8 cellular contexts compared by ENCODE assay signal in the genomic region with DNA sequence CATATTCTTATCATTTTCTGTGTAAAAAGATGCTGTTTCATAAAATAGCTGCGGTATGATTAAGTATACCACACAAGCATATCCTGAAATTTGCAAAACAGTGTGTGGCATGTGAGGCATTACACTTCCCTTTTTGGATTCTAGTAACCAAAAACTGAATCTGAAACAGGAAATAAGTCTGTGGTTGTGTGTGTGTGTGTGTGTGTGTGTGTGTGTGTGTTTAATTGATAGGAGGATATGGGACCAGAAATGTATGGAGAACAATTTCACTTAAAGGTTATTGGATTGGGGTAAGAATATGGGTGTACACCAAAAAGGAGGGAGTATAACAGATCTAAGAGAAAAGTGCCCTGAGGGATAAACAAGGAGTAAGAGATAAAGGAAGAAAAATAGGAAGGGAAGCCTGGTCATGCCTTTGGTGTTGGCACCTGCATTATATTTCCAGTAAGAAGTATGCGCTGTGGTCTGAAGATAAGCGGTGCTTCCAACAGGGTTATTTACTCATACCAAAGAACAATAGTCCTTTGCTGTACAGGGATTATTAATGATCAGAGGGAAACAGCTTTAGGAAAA. TPM values are rescaled to one million over a fixed set of nuclear protein-coding genes. Genes with fewer than 3 reads are reported as not detected.
DNase-seq lines count a peak whose midpoint lies in the region; ATAC-seq, FAIRE-seq and TF ChIP-seq lines count a peak whose summit lies in the region.

No MANE protein-coding gene starts in this region.

- no peaks in the 10 kb centered on the region for H3K9me3 ChIP-seq in SK-N-MC (ENCODE audit: low read depth, low read length)
- no peaks in the 10 kb centered on the region for H3K9me3 ChIP-seq in endothelial cell of umbilical vein (replicated peaks; ENCODE audit: control insufficient read depth, insufficient read depth, low read length)
- no peaks in the 10 kb centered on the region for H3K9me3 ChIP-seq in sigmoid colon

- H3K27ac ChIP-seq in SK-N-MC (peak overlapping the region; percentile 61; the same call in 1 of the 2 replicates), endothelial cell of umbilical vein (ENCODE audit: insufficient read depth, low read depth, low read length) (peak overlapping the region; percentile 100), sigmoid colon (peak overlapping the region; percentile 75 to 99 (median 97))

- TF ChIP-seq POLR2A in endothelial cell of umbilical vein (IDR thresholded peaks at IDR 0.05; ENCODE audit: low read depth, low read length), result peak; percentile 92
- no peak for TF ChIP-seq POLR2A in sigmoid colon (IDR thresholded peaks at IDR 0.05)

- dilution Hi-C loops in endothelial cell of umbilical vein (cut with MboI; ENCODE audit: extremely low pct_ligation_motif_present, low sequenced_read_pairs), result no loop called here

- no peaks in the 10 kb centered on the region for H3K9me1 ChIP-seq in endothelial cell of umbilical vein (replicated peaks; ENCODE audit: control insufficient read depth, extremely low read depth, insufficient read depth, low read length)

- H3K4me2 ChIP-seq in endothelial cell of umbilical vein (ENCODE audit: insufficient read depth, low read length), result peak overlapping the region; percentile 81

- H3K36me3 ChIP-seq in SK-N-MC (ENCODE audit: insufficient read depth, low read length) (no peaks in the 10 kb centered on the region), endothelial cell of umbilical vein (ENCODE audit: control insufficient read depth in 2 of 2, extremely low read depth in 1 of 2, insufficient read depth in 2 of 2, low read length in 2 of 2) (no peaks in the 10 kb centered on the region), sigmoid colon (no peaks in the 10 kb centered on the region)

- POLR2A ChIA-PET in endothelial cell of umbilical vein (lab: Charles Lee), result interaction anchor here (0.5 to 1.5 kb wide), 5 partner anchors 25 to 1397 kb away, joined by 3 to 9 read pairs (median 5); a partner anchor contains a TSS

- CTCF ChIA-PET in endothelial cell of umbilical vein (lab: Charles Lee), result interaction anchor here (0.6 to 2.9 kb wide), 7 partner anchors 16 to 1498 kb away, joined by 3 to 22 read pairs (median 4); a partner anchor contains a TSS

- no TSS peak for BruUV-seq in endothelial cell of umbilical vein (replicated peaks; lab: Mats Ljungman, UMichigan)

- no peaks in the 10 kb centered on the region for H4K20me1 ChIP-seq in endothelial cell of umbilical vein (replicated peaks; ENCODE audit: control insufficient read depth, extremely low read depth, insufficient read depth, low read length)

- H3K27me3 ChIP-seq in endothelial cell of umbilical vein (ENCODE audit: control insufficient read depth in 2 of 2, insufficient read depth in 2 of 2, low read length in 2 of 2) (no peaks in the 10 kb centered on the region), sigmoid colon (no peaks in the 10 kb centered on the region)

- TF ChIP-seq EP300 in sigmoid colon (IDR thresholded peaks at IDR 0.05), result no peak

- no peak overlapping the region for H2AFZ ChIP-seq in endothelial cell of umbilical vein (ENCODE audit: low read depth, low read length)

- H3K4me1 ChIP-seq in endothelial cell of umbilical vein (ENCODE audit: control insufficient read depth, extremely low read depth, insufficient read depth, low read length) (peaks cover 76% of the 10 kb centered on the region), sigmoid colon (peaks cover 0 to 77% (median 65%) of the 10 kb centered on the region in 4 donors)

- peaks cover 22% of the 10 kb centered on the region for H3K79me2 ChIP-seq in endothelial cell of umbilical vein (ENCODE audit: control insufficient read depth, insufficient read depth, low read length)

- intact Hi-C loops in endothelial cell of umbilical vein (cut with micrococcal nuclease), result loop anchor here (1.0 to 5.0 kb wide), 7 partner anchors 51 to 1288 kb away; a partner anchor contains a TSS
- intact Hi-C loops in sigmoid colon (cut with DNase I), result loop anchor here (5.0 to 10.0 kb wide), 2 partner anchors 100 to 253 kb away; a partner anchor contains a TSS

- no peak for TF ChIP-seq CTCF in endothelial cell of umbilical vein (IDR thresholded peaks at IDR 0.05; ENCODE audit: extremely low read depth in 1 of 2, insufficient read depth in 1 of 2, low read depth in 1 of 2, low read length in 2 of 2)
- no peak for TF ChIP-seq CTCF in sigmoid colon (IDR thresholded peaks at IDR 0.05)

- ATAC-seq in HG03442 (IDR thresholded peaks at IDR 0.05; ENCODE audit: unreplicated experiment) (no peak), GM19351 (IDR thresholded peaks at IDR 0.05; ENCODE audit: unreplicated experiment) (no peak)

- DNase-seq in stimulated activated CD4-positive, alpha-beta T cell treated with anti-CD3 and anti-CD28 coated beads, Interleukin-2, amount 100 ng/mL, for 24 hours, result peak; percentile 20 to 32
- DNase-seq in stimulated activated CD4-positive, alpha-beta T cell treated with anti-CD3 and anti-CD28 coated beads, Interleukin-4, amount 100 ng/mL, for 4 hours, result no peak
- DNase-seq in SK-N-MC (ENCODE audit: low read depth, low spot score) (peak; percentile 16), endothelial cell of umbilical vein (ENCODE audit: low read depth, low spot score) (peak; percentile 97), sigmoid colon (no peak), hypothalamus (lab: John Stamatoyannopoulos, UW) (no peak)

- 51% methylated on average over 3 of the region's 3 CpGs for WGBS in sigmoid colon, 2 donors

- peak; percentile 93 for FAIRE-seq in endothelial cell of umbilical vein (lab: Jason Lieb, UNC)

- H3K4me3 ChIP-seq in SK-N-MC (peak overlapping the region; percentile 21), endothelial cell of umbilical vein (replicated peaks in 1 of 3; ENCODE audit: insufficient read depth in 1 of 3, low read depth in 1 of 3, low read length in 3 of 3) (peak overlapping the region in 1 of 3 experiments; percentile 27), sigmoid colon (no peak overlapping the region)

- H3K9ac ChIP-seq in SK-N-MC (ENCODE audit: insufficient read length) (no peak overlapping the region), endothelial cell of umbilical vein (replicated peaks; ENCODE audit: extremely low read depth, insufficient read depth, low read length) (peak overlapping the region; percentile 95)

TF ChIP-seq in endothelial cell of umbilical vein, 7 proteins besides CTCF, POLR2A, EP300 and RAD21:
- TF ChIP-seq POLR2AphosphoS5 (IDR thresholded peaks at IDR 0.05; ENCODE audit: insufficient read depth, low read depth, low read length), result peak; percentile 90
- TF ChIP-seq GATA2 (IDR thresholded peaks at IDR 0.05; ENCODE audit: insufficient read depth, insufficient read length, low read depth, low read length), result peak; percentile 93
- TF ChIP-seq EZH2 (IDR thresholded peaks at IDR 0.05; ENCODE audit: borderline replicate concordance, low read depth, low read length, severe bottlenecking), result no peak
- TF ChIP-seq, protein P1, sequence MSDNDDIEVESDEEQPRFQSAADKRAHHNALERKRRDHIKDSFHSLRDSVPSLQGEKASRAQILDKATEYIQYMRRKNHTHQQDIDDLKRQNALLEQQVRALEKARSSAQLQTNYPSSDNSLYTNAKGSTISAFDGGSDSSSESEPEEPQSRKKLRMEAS (IDR thresholded peaks at IDR 0.05; ENCODE audit: insufficient read depth, insufficient read length), result no peak
- TF ChIP-seq FOS (IDR thresholded peaks at IDR 0.05; ENCODE audit: borderline replicate concordance, insufficient read depth, low read length), result peak; percentile 56
- peak; percentile 51 for TF ChIP-seq MYC (IDR thresholded peaks at IDR 0.05; ENCODE audit: low read depth, low read length)
- TF ChIP-seq JUN (IDR thresholded peaks at IDR 0.05; ENCODE audit: borderline replicate concordance, insufficient read depth, insufficient read length, low read depth), result peak; percentile 85

RNA-seq across cellular contexts. Expression of a gene that starts 4.0 kb away (rescaled TPM):
- 28.4 and 29.1 TPM in 2 replicates for total RNA-seq in endothelial cell of umbilical vein
- polyA plus RNA-seq in endothelial cell of umbilical vein, result 13.8 and 20.4 TPM in 2 replicates
- polyA plus RNA-seq in endothelial cell of umbilical vein (2011; cell fraction: cytosol; rRNA removed), result 34.3 and 34.7 TPM in 2 replicates
- polyA plus RNA-seq in endothelial cell of umbilical vein (2011; cell fraction: nucleus; rRNA removed), result 16.3 and 18.2 TPM in 2 replicates
- 45.2 and 45.3 TPM in 2 replicates for polyA plus RNA-seq in endothelial cell of umbilical vein (2012)
- polyA minus RNA-seq in endothelial cell of umbilical vein, result 10.3 and 13.5 TPM in 2 replicates
- 9.3 TPM for polyA minus RNA-seq in endothelial cell of umbilical vein (2011; cell fraction: cytosol; rRNA and poly(A)+ RNA removed)
- polyA minus RNA-seq in endothelial cell of umbilical vein (2011; cell fraction: nucleus; rRNA and poly(A)+ RNA removed), result 6.7 and 7.1 TPM in 2 replicates
- total RNA-seq in sigmoid colon, result 10 to 100 TPM; 38.5 to 85.6 (median 53.4) TPM
- 10 to 100 TPM; 31.2 to 43.7 (median 34.8) TPM for polyA plus RNA-seq in sigmoid colon

RNA-seq across cellular contexts. Expression of a gene that starts 4.4 kb away (rescaled TPM):
- 35.0 and 39.6 TPM in 2 replicates for total RNA-seq in endothelial cell of umbilical vein
- polyA plus RNA-seq in endothelial cell of umbilical vein, result 8.8 and 10.4 TPM in 2 replicates
- 13.5 and 14.2 TPM in 2 replicates for polyA plus RNA-seq in endothelial cell of umbilical vein (2011; cell fraction: cytosol; rRNA removed)
- 28.5 and 31.3 TPM in 2 replicates for polyA plus RNA-seq in endothelial cell of umbilical vein (2011; cell fraction: nucleus; rRNA removed)
- polyA plus RNA-seq in endothelial cell of umbilical vein (2012), result 15.7 and 16.5 TPM in 2 replicates
- polyA minus RNA-seq in endothelial cell of umbilical vein, result 40.9 and 43.9 TPM in 2 replicates
- 1.6 TPM for polyA minus RNA-seq in endothelial cell of umbilical vein (2011; cell fraction: cytosol; rRNA and poly(A)+ RNA removed)
- polyA minus RNA-seq in endothelial cell of umbilical vein (2011; cell fraction: nucleus; rRNA and poly(A)+ RNA removed), result 40.7 and 47.7 TPM in 2 replicates
- 10 to 100 TPM; 10.8 to 21.6 (median 16.2) TPM for total RNA-seq in sigmoid colon
- polyA plus RNA-seq in sigmoid colon, result 1 to 10 TPM; 3.0 to 5.0 (median 3.9) TPM

Comparison
In these comparisons a context has a peak if more than half of its experiments do, and no peak if none do; other contexts are left out.
1. DNase-seq: peak in stimulated activated CD4-positive, alpha-beta T cell treated with anti-CD3 and anti-CD28 coated beads, Interleukin-2, amount 100 ng/mL, for 24 hours (2 of 2), SK-N-MC (single experiment) and endothelial cell of umbilical vein (single experiment); none in stimulated activated CD4-positive, alpha-beta T cell treated with anti-CD3 and anti-CD28 coated beads, Interleukin-4, amount 100 ng/mL, for 4 hours (0 of 2), sigmoid colon (single experiment) and hypothalamus (0 of 51).
2. Peak in every context shown above with its lines, with median percentiles within 50 percentile points of each other: H3K27ac ChIP-seq.